ENCODE assay signal across 6 cellular contexts in the genomic region with DNA sequence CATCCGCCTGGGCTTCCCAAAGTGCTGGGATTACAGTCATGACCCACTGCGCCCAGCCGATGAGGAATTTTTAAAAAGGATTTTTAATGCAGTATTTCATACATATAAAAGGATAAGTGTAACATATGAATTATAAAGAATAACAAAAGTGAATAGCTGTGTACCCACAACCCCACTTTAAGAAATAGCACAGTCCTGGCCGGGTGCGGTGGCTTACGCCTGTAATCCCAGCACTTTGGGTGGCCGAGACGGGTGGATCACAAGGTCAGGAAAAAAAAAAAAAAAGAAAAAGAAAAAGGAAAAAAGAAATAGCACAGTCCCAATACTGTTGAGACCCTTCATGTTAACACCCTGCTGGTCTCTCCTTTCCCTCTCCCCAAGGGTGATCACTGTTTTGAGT. TPM values are rescaled to one million over a fixed set of nuclear protein-coding genes. Genes with fewer than 3 reads are reported as not detected.
"Had no signal": no experiment of that assay in that cellular context is flagged by ENCODE, and none has a peak within 500 bp of the region (broad histone marks: within the 10 kb centered on the region; RNA-seq: fewer than 3 reads in every experiment).

No MANE protein-coding gene starts in this region.

- H3K27ac Mint-ChIP-seq: IgD-negative memory B cell had no signal

- H3K4me3 ChIP-seq: K562 had no signal

- H3K27me3 Mint-ChIP-seq: IgD-negative memory B cell had no signal

- ATAC-seq: HepG2, K562 had no signal

- H3K27ac ChIP-seq: HL-60 had no signal

- H3K4me1 Mint-ChIP-seq: IgD-negative memory B cell had no signal

- DNase-seq: KBM-7 had no signal

- H3K9me3 Mint-ChIP-seq: IgD-negative memory B cell had no signal

RNA-seq across cellular contexts. Expression of a gene that starts 54.3 kb away (rescaled TPM):
- total RNA-seq: HepG2, HT-29, K562 had no signal
- polyA plus RNA-seq: K562 had no signal
